ENCODE assay signal across 31 cellular contexts in genomic region chr1:244710474-244711062, GRCh38.
"Had no signal": no experiment of that assay in that cellular context is flagged by ENCODE, and none has a peak within 500 bp of the region (broad histone marks: within the 10 kb centered on the region; RNA-seq: fewer than 3 reads in every experiment).

No MANE protein-coding gene starts in this region.

- DNase-seq: activated naive CD4-positive, alpha-beta T cell; activated T-cell treated with anti-CD3 and anti-CD28 coated beads, Interleukin-2, amount 50 U/mL, for 1 hour; adrenal gland; colonic mucosa; dorsolateral prefrontal cortex; effector memory CD8-positive, alpha-beta T cell; heart right ventricle; islet precursor cell; left colon; lower lobe of right lung; mesendoderm; posterior cingulate gyrus; sigmoid colon; stimulated activated CD4-positive, alpha-beta T cell treated with anti-CD3 and anti-CD28 coated beads, Interleukin-15, amount 100 ng/mL, for 24 hours; stimulated activated CD4-positive, alpha-beta T cell treated with anti-CD3 and anti-CD28 coated beads, Interleukin-2, amount 100 ng/mL, for 48 hours; stimulated activated CD8-positive, alpha-beta memory T cell treated with anti-CD3 and anti-CD28 coated beads, Interleukin-4, amount 100 ng/mL, for 48 hours; stimulated activated naive CD4-positive, alpha-beta T cell; T1000; testis; trophoblast cell had no signal

- H3K4me2 ChIP-seq: smooth muscle cell had no signal

- H3K4me3 ChIP-seq: adrenal gland, ascending aorta, colonic mucosa, dorsolateral prefrontal cortex, esophagus muscularis mucosa, gastroesophageal sphincter, heart right ventricle, lower lobe of right lung, mucosa of descending colon, sigmoid colon, smooth muscle cell, testis, vagina had no signal

- H3K36me3 ChIP-seq: adrenal gland, colonic mucosa, vagina had no signal

- H3K27me3 ChIP-seq: adrenal gland, ascending aorta, colonic mucosa, dorsolateral prefrontal cortex, esophagus muscularis mucosa, gastroesophageal sphincter, heart right ventricle, sigmoid colon, testis, vagina had no signal

- H3K9me3 Mint-ChIP-seq: activated T-helper 2 cell treated with anti-CD3 and anti-CD28 coated beads, Interferon-gamma antibody, Interleukin-2, Interleukin-4, amounts not matched to agents 10 μg/mL and 5 μg/mL and 100 μg/mL, durations not matched to agents 14 hours and 24 hours and 36 hours; central memory CD8-positive, alpha-beta T cell; effector memory CD8-positive, alpha-beta T cell; neural crest cell; WTC11 had no signal

- H3K9me3 ChIP-seq: adrenal gland, ascending aorta, colonic mucosa, esophagus muscularis mucosa, gastroesophageal sphincter, heart right ventricle, lower lobe of right lung, mucosa of descending colon, sigmoid colon, testis, vagina had no signal

- ATAC-seq: effector memory CD8-positive, alpha-beta T cell; gastroesophageal sphincter; WTC11 had no signal

- H3K27ac ChIP-seq: adrenal gland, ascending aorta, dorsolateral prefrontal cortex, esophagus muscularis mucosa, gastroesophageal sphincter, lower lobe of right lung, sigmoid colon, testis, vagina had no signal

- H3K4me3 Mint-ChIP-seq: activated naive CD8-positive, alpha-beta T cell; central memory CD8-positive, alpha-beta T cell; effector memory CD8-positive, alpha-beta T cell; neural crest cell; WTC11 had no signal

- H3K4me1 Mint-ChIP-seq: central memory CD8-positive, alpha-beta T cell had no signal

- H3K4me1 ChIP-seq: adrenal gland, ascending aorta, colonic mucosa, esophagus muscularis mucosa, gastroesophageal sphincter, lower lobe of right lung, testis, vagina had no signal

- H3K27ac Mint-ChIP-seq: activated T-helper 2 cell treated with anti-CD3 and anti-CD28 coated beads, Interferon-gamma antibody, Interleukin-2, Interleukin-4, amounts not matched to agents 10 μg/mL and 5 μg/mL and 100 μg/mL, durations not matched to agents 14 hours and 24 hours and 36 hours; WTC11 had no signal

- H3K27me3 Mint-ChIP-seq: activated naive CD8-positive, alpha-beta T cell; central memory CD8-positive, alpha-beta T cell; effector memory CD8-positive, alpha-beta T cell had no signal
